ENCODE assay signal across 10 cellular contexts in the genomic region with DNA sequence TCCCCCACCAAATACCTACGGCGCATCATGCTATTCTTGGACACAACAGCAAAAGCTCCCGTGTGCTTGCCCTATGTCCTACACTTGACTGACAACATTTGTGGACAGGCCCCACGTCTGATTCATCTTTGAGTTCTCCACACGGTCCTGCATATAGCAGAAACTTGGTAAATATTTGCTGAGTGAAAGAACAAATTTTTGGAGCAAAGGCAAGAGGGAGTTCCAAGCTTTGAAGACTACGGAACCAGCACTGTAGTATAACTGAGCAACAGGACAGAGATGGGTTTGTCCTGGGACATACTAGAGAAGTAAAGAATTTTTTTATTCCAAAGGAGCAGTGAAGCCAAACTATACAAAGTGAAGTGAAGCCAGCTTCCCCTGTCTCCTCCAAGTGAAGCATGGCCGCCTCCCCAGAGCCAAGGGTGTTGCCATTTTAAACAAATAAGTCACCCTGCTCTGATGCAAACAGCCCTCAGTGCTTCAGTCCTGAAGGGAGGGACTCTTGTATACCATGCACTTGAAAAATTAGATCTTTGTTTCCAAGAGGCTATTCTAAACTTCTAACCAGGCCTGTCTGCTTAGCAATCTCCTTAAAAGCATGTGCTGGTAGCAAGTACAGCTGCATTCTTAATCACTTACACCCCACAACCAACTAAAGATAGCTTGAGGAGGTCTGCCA. TPM values are rescaled to one million over a fixed set of nuclear protein-coding genes. Genes with fewer than 3 reads are reported as not detected.
DNase-seq lines count a peak whose midpoint lies in the region; TF ChIP-seq lines count a peak whose summit lies in the region.
"Had no signal": no experiment of that assay in that cellular context is flagged by ENCODE, and none has a peak within 500 bp of the region (broad histone marks: within the 10 kb centered on the region; RNA-seq: fewer than 3 reads in every experiment).

No MANE protein-coding gene starts in this region.

- intact Hi-C loops in colonic mucosa (cut with DNase I) = no loop called here

- H3K27ac ChIP-seq in KOPT-K1 (ENCODE audit: low read depth, low read length, poor library complexity, severe bottlenecking) (peak overlapping the region; percentile 58), colonic mucosa (peak overlapping the region; percentile 77), mucosa of rectum (ENCODE audit: low read depth in 2 of 2, low read length in 2 of 2) (peak overlapping the region; percentile 58 to 84)

- CTCF ChIA-PET in AG04449 (lab: Yijun Ruan, JAX) = interaction anchor here (1.4 kb wide), 1 partner anchor 132 kb away, joined by 3 read pairs; no protein-coding TSS in a partner anchor
- CTCF ChIA-PET in activated CD4-positive, alpha-beta T cell treated with anti-CD3 and anti-CD28 coated beads, Interleukin-2, amount 10 ng/mL, durations not matched to agents 7 days and 5 days (lab: Charles Lee) = interaction anchor here (1.0 to 1.1 kb wide), 2 partner anchors 8 to 11 kb away, joined by 3 read pairs; no protein-coding TSS in a partner anchor

- H3K4me3 ChIP-seq in AG04449 (ENCODE audit: low read depth, low read length) (no peak overlapping the region), colonic mucosa (peak overlapping the region; percentile 24), mucosa of rectum (ENCODE audit: low read length in 2 of 2) (peak overlapping the region; percentile 39 to 49)

- peaks cover 2% of the 10 kb centered on the region for H3K27me3 Mint-ChIP-seq in activated CD4-positive, alpha-beta T cell treated with anti-CD3 and anti-CD28 coated beads, Interleukin-2, amount 10 ng/mL, durations not matched to agents 7 days and 5 days

- H3K4me1 Mint-ChIP-seq in activated CD4-positive, alpha-beta T cell treated with anti-CD3 and anti-CD28 coated beads, Interleukin-2, amount 10 ng/mL, durations not matched to agents 7 days and 5 days = peaks cover 28% of the 10 kb centered on the region

- peaks cover 2% of the 10 kb centered on the region for H3K36me3 Mint-ChIP-seq in activated CD4-positive, alpha-beta T cell treated with anti-CD3 and anti-CD28 coated beads, Interleukin-2, amount 10 ng/mL, durations not matched to agents 7 days and 5 days (ENCODE audit: low read depth)

- DNase-seq in AG04449 (ENCODE audit: low read depth, low spot score) (peak; percentile 24), colonic mucosa (peak; percentile 67), NCI-H1092 (lab: John Stamatoyannopoulos, UW) (no peak), anterior cingulate cortex (lab: John Stamatoyannopoulos, UW) (no peak), NCI-H2196 treated with DMSO at 0.1 percent for 48 hours (lab: John Stamatoyannopoulos, UW; ENCODE audit: unreplicated experiment) (no peak)
- no peak for DNase-seq in activated CD4-positive, alpha-beta T cell treated with anti-CD3 and anti-CD28 coated beads, Interleukin-2, amount 10 ng/mL, durations not matched to agents 7 days and 5 days
- DNase-seq: activated CD8-positive, alpha-beta memory T cell treated with anti-CD3 and anti-CD28 coated beads for 24 hours; H9 had no signal

- H3K4me3 Mint-ChIP-seq in activated CD4-positive, alpha-beta T cell treated with anti-CD3 and anti-CD28 coated beads, Interleukin-2, amount 10 ng/mL, durations not matched to agents 7 days and 5 days = no peak overlapping the region
- H3K4me3 Mint-ChIP-seq: H9 had no signal

- H3K4me1 ChIP-seq in colonic mucosa (peaks cover 17% of the 10 kb centered on the region), mucosa of rectum (ENCODE audit: control insufficient read depth in 2 of 2, insufficient read depth in 2 of 2, low read length in 2 of 2) (peaks cover 6 to 27% of the 10 kb centered on the region in 2 donors)

- H3K9me3 Mint-ChIP-seq in activated CD4-positive, alpha-beta T cell treated with anti-CD3 and anti-CD28 coated beads, Interleukin-2, amount 10 ng/mL, durations not matched to agents 7 days and 5 days = peaks cover 4% of the 10 kb centered on the region
- H3K9me3 Mint-ChIP-seq: H9 had no signal

- no peaks in the 10 kb centered on the region for H3K36me3 ChIP-seq in KOPT-K1 (ENCODE audit: insufficient read depth, low read length)
- H3K36me3 ChIP-seq in colonic mucosa = no peaks in the 10 kb centered on the region
- H3K36me3 ChIP-seq in mucosa of rectum (ENCODE audit: control insufficient read depth in 2 of 2, insufficient read depth in 2 of 2, low read length in 2 of 2) = no peaks in the 10 kb centered on the region

- no peak overlapping the region for H3K27ac Mint-ChIP-seq in activated CD4-positive, alpha-beta T cell treated with anti-CD3 and anti-CD28 coated beads, Interleukin-2, amount 10 ng/mL, durations not matched to agents 7 days and 5 days
- H3K27ac Mint-ChIP-seq: H9 had no signal

- POLR2A ChIA-PET in AG04449 (lab: Yijun Ruan, JAX) = no interaction called here
- POLR2A ChIA-PET in activated CD4-positive, alpha-beta T cell treated with anti-CD3 and anti-CD28 coated beads, Interleukin-2, amount 10 ng/mL, durations not matched to agents 7 days and 5 days (lab: Charles Lee) = interaction anchor here (0.6 kb wide), 1 partner anchor 23 kb away, joined by 3 read pairs; no protein-coding TSS in a partner anchor

- H3K27me3 ChIP-seq in colonic mucosa = no peaks in the 10 kb centered on the region
- H3K27me3 ChIP-seq in mucosa of rectum (ENCODE audit: control insufficient read depth in 2 of 2, insufficient read depth in 2 of 2, low read length in 2 of 2) = no peaks in the 10 kb centered on the region

- peak overlapping the region in 1 of 2 donors; percentile 22 for H3K9ac ChIP-seq in colonic mucosa (ENCODE audit: low read depth in 2 of 2, low read length in 2 of 2)
- H3K9ac ChIP-seq in mucosa of rectum (ENCODE audit: low read depth in 1 of 2, low read length in 2 of 2) = peak overlapping the region in 1 of 2 donors; percentile 57

- TF ChIP-seq CTCF in AG04449 (IDR thresholded peaks at IDR 0.05; ENCODE audit: insufficient read depth, low read length, missing control alignments) (no peak), colonic mucosa (IDR thresholded peaks at IDR 0.05) (no peak)

- H3K9me3 ChIP-seq in KOPT-K1 (ENCODE audit: insufficient read depth, low read length, poor library complexity, severe bottlenecking) = no peaks in the 10 kb centered on the region
- H3K9me3 ChIP-seq in colonic mucosa = no peaks in the 10 kb centered on the region
- H3K9me3 ChIP-seq in mucosa of rectum (ENCODE audit: control insufficient read depth in 2 of 2, low read length in 2 of 2) = no peaks in the 10 kb centered on the region

RNA-seq across cellular contexts. Expression of gene SPRED2, which starts 35.9 kb away (rescaled TPM):
- 10 to 100 TPM; 36.9 to 47.8 TPM for total RNA-seq in colonic mucosa
- total RNA-seq in activated CD4-positive, alpha-beta T cell treated with anti-CD3 and anti-CD28 coated beads, Interleukin-2, amount 10 ng/mL, durations not matched to agents 7 days and 5 days = 1 to 10 TPM; 6.2 to 8.1 TPM

Comparison
In these comparisons a context has a peak if more than half of its experiments do, and no peak if none do; other contexts are left out.
1. DNase-seq: peak in AG04449 (single experiment) and colonic mucosa (single experiment); none in NCI-H1092 (single experiment), anterior cingulate cortex (0 of 58), activated CD4-positive, alpha-beta T cell treated with anti-CD3 and anti-CD28 coated beads, Interleukin-2, amount 10 ng/mL, durations not matched to agents 7 days and 5 days (single experiment) and NCI-H2196 treated with DMSO at 0.1 percent for 48 hours (single experiment).
2. RNA of gene SPRED2, which starts 35.9 kb away (total RNA-seq): 36.9 to 47.8 TPM in colonic mucosa; 6.2 to 8.1 TPM in activated CD4-positive, alpha-beta T cell treated with anti-CD3 and anti-CD28 coated beads, Interleukin-2, amount 10 ng/mL, durations not matched to agents 7 days and 5 days; every median in the first group is over 4 times any median in the second.
3. Peak in every context shown above with its lines, with median percentiles within 50 percentile points of each other: H3K27ac ChIP-seq.